Comparison of ENCODE assay signal across 8 cellular contexts in the genomic region with DNA sequence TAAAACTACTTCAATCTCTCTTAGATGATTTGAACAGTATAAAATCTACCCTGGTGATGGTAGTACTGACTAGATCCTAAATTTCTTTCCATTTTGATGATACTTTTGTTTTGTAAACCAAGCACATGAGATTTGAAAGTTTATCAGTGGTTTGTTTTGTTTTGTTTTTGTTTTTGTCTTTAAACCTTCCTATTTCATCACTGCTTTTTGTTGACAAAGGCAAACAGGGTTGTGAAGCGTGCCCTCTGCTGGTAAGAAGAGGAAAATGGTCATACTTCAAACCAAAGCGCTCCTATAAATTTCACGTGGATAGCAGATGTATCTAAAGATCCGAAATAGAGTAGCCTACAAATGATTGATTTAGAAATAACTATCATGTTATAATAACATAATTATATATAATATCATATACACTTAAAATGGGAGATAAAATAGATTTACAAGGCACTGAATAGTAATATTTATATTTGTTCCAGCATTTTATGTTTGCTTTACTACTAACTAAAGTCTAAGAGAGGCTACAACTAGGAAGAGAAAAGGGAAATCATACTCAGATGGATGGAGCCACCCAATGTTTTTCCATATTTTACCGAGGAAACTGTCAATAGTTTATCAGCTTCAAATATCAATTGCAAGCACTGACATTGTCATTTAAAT.
DNase-seq lines count a peak whose midpoint lies in the region; ATAC-seq and TF ChIP-seq lines count a peak whose summit lies in the region.

No MANE protein-coding gene starts in this region.

- no peaks in the 10 kb centered on the region for H3K36me3 Mint-ChIP-seq in chondrocyte (ENCODE audit: low read depth)

- H3K4me1 ChIP-seq in mucosa of descending colon (ENCODE audit: low read depth): no peaks in the 10 kb centered on the region

- ATAC-seq in HG02678 (IDR thresholded peaks at IDR 0.05; ENCODE audit: unreplicated experiment) (peak; percentile 69), mucosa of descending colon (no peak), GM19397 (IDR thresholded peaks at IDR 0.05; ENCODE audit: unreplicated experiment) (no peak), GM19328 (IDR thresholded peaks at IDR 0.05; ENCODE audit: unreplicated experiment) (no peak)

- no peaks in the 10 kb centered on the region for H3K36me3 ChIP-seq in mucosa of descending colon (ENCODE audit: low read depth)

- no peak overlapping the region for H3K4me3 ChIP-seq in AG09309 (ENCODE audit: control insufficient read depth, low read depth, low read length)
- no peak overlapping the region for H3K4me3 ChIP-seq in mucosa of descending colon

- no peak overlapping the region for H3K27ac Mint-ChIP-seq in chondrocyte (ENCODE audit: unreplicated experiment)

- no peak overlapping the region for H3K4me3 Mint-ChIP-seq in chondrocyte (ENCODE audit: unreplicated experiment)

- intact Hi-C loops in mucosa of descending colon (cut with DNase I, micrococcal nuclease): no loop called here

- H3K9me3 ChIP-seq in mucosa of descending colon: no peaks in the 10 kb centered on the region

- H3K9me3 Mint-ChIP-seq in chondrocyte (ENCODE audit: low read depth): no peaks in the 10 kb centered on the region

- no peaks in the 10 kb centered on the region for H3K4me1 Mint-ChIP-seq in chondrocyte (ENCODE audit: low read depth)

- TF ChIP-seq CTCF in AG09309 (IDR thresholded peaks at IDR 0.05; ENCODE audit: control insufficient read depth, insufficient read depth, low read depth, low read length, missing control alignments): peak; percentile 70
- peak; percentile 86 for TF ChIP-seq CTCF in chondrocyte (IDR thresholded peaks at IDR 0.05)
- TF ChIP-seq CTCF in mucosa of descending colon (IDR thresholded peaks at IDR 0.05): peak; percentile 30

- H3K27me3 Mint-ChIP-seq in chondrocyte (ENCODE audit: low read depth): peaks cover 14% of the 10 kb centered on the region

- DNase-seq in AG09309 (ENCODE audit: low read depth): peak; percentile 3
- peak; percentile 60 for DNase-seq in GM03348 (ENCODE audit: low spot score)
- DNase-seq in NCI-H748 (lab: John Stamatoyannopoulos, UW; ENCODE audit: unreplicated experiment): peak; percentile 32
- DNase-seq in chondrocyte (ENCODE audit: low spot score): no peak
- DNase-seq in mucosa of descending colon: peak in 1 of 3 donors; percentile 16

Comparison
In these comparisons a context has a peak if more than half of its experiments do, and no peak if none do; other contexts are left out.
1. CTCF ChIP-seq: peak in every context shown above with its lines; median percentile 86 in chondrocyte; 70 in AG09309; 30 in mucosa of descending colon.